Comparison of ENCODE assay signal across 3 cellular contexts in genomic region chr2:68850524-68850923, GRCh38.
TF ChIP-seq lines count a peak whose summit lies in the region.

No MANE protein-coding gene starts in this region.

TF ChIP-seq in GM23338, 12 proteins besides CTCF, POLR2A, EP300 and RAD21 (continues in another document):
- TF ChIP-seq ETS1 (IDR thresholded peaks at IDR 0.05) (no peak), NANOG (IDR thresholded peaks at IDR 0.05; ENCODE audit: borderline replicate concordance) (no peak), ZNF114 (CRISPR knock-in tag; IDR thresholded peaks at IDR 0.05) (no peak), REST (IDR thresholded peaks at IDR 0.05; ENCODE audit: unreplicated experiment) (no peak)

TF ChIP-seq in K562, 482 proteins besides CTCF, POLR2A, EP300 and RAD21 (continues in another document):
- TF ChIP-seq BRD4 (IDR thresholded peaks at IDR 0.05) (peak; percentile 62; the same call in 1 of the 2 replicates), CTCFL (IDR thresholded peaks at IDR 0.05; ENCODE audit: borderline replicate concordance, insufficient read depth, low read depth, low read length, poor library complexity, severe bottlenecking) (no peak), THAP7 (CRISPR knock-in tag; IDR thresholded peaks at IDR 0.05) (no peak), ZBED1 (IDR thresholded peaks at IDR 0.05) (no peak), ARHGAP35 (IDR thresholded peaks at IDR 0.05; ENCODE audit: partially characterized antibody) (no peak), HMGN3 (IDR thresholded peaks at IDR 0.05; ENCODE audit: borderline replicate concordance, extremely low read depth, insufficient read length, low read depth, low read length) (no peak), FOSL1 (tag; conservative IDR thresholded peaks at IDR 0.05) (no peak), ZNF217 (CRISPR knock-in tag; IDR thresholded peaks at IDR 0.05) (no peak), YY1 (IDR thresholded peaks at IDR 0.05; ENCODE audit: borderline replicate concordance in 1 of 3, control insufficient read depth in 1 of 3, extremely low read depth in 1 of 3, insufficient read depth in 3 of 3, insufficient read length in 1 of 3, insufficient replicate concordance in 2 of 3, low read depth in 1 of 3, low read length in 2 of 3) (no peak), RNF219 (CRISPR knock-in tag; IDR thresholded peaks at IDR 0.05) (no peak), ZBTB34 (CRISPR knock-in tag; IDR thresholded peaks at IDR 0.05) (no peak), CBX5 (IDR thresholded peaks at IDR 0.05; ENCODE audit: borderline replicate concordance, low read depth) (no peak), ELK1 (CRISPR knock-in tag; IDR thresholded peaks at IDR 0.05) (no peak), GMEB1 (CRISPR knock-in tag; IDR thresholded peaks at IDR 0.05) (no peak), MCM5 (IDR thresholded peaks at IDR 0.05; ENCODE audit: low read depth) (no peak), KHSRP (IDR thresholded peaks at IDR 0.05) (no peak)

TF ChIP-seq in endothelial cell of umbilical vein, 7 proteins besides CTCF, POLR2A, EP300 and RAD21:
- TF ChIP-seq EZH2 (IDR thresholded peaks at IDR 0.05; ENCODE audit: borderline replicate concordance, low read depth, low read length, severe bottlenecking): no peak
- peak; percentile 29 for TF ChIP-seq POLR2AphosphoS5 (IDR thresholded peaks at IDR 0.05; ENCODE audit: insufficient read depth, low read depth, low read length)
- no peak for TF ChIP-seq MAX (IDR thresholded peaks at IDR 0.05; ENCODE audit: insufficient read depth, insufficient read length)
TF ChIP-seq in endothelial cell of umbilical vein: peak in this region for 1.
